In genomic region chr10:119616879-119617580, GRCh38 we compare ENCODE assay signal across 1 cellular context.
TF ChIP-seq lines count a peak whose summit lies in the region.

No MANE protein-coding gene starts in this region.

TF ChIP-seq in K562, 482 proteins besides CTCF, POLR2A, EP300 and RAD21 (continued from another document and continues in another):
- TF ChIP-seq RERE (CRISPR knock-in tag; IDR thresholded peaks at IDR 0.05; ENCODE audit: borderline replicate concordance) (no peak), ZNF717 (CRISPR knock-in tag; IDR thresholded peaks at IDR 0.05) (no peak), SMC3 (conservative IDR thresholded peaks at IDR 0.05; ENCODE audit: insufficient read depth, low read depth, low read length) (peak; percentile 54), NFRKB (IDR thresholded peaks at IDR 0.05; ENCODE audit: low read depth) (no peak), ZNF785 (CRISPR knock-in tag; IDR thresholded peaks at IDR 0.05) (no peak), ZSCAN32 (CRISPR knock-in tag; IDR thresholded peaks at IDR 0.05) (no peak), PYGO2 (tag; IDR thresholded peaks at IDR 0.05) (no peak), MAX (CRISPR knock-in tag; IDR thresholded peaks at IDR 0.05) (no peak), CCAR2 (IDR thresholded peaks at IDR 0.05; ENCODE audit: low read depth, low read length) (no peak), SAP30 (IDR thresholded peaks at IDR 0.05; ENCODE audit: borderline replicate concordance, insufficient read depth, low read depth, low read length, poor library complexity, severe bottlenecking) (no peak), NR2C2 (CRISPR knock-in tag; IDR thresholded peaks at IDR 0.05) (no peak), NR2C2 (tag; IDR thresholded peaks at IDR 0.05) (peak; percentile 77), ZNF57 (CRISPR knock-in tag; IDR thresholded peaks at IDR 0.05) (no peak), MED1 (CRISPR knock-in tag; IDR thresholded peaks at IDR 0.05; ENCODE audit: borderline replicate concordance) (no peak), THAP7 (CRISPR knock-in tag; IDR thresholded peaks at IDR 0.05) (no peak), HDAC2 (IDR thresholded peaks at IDR 0.05) (no peak), ZFP1 (CRISPR knock-in tag; IDR thresholded peaks at IDR 0.05) (no peak), DDX20 (tag; IDR thresholded peaks at IDR 0.05; ENCODE audit: low read depth) (no peak), FUS (optimal IDR thresholded peaks at IDR 0.05; ENCODE audit: low read depth, low read length) (no peak), CREB1 (IDR thresholded peaks at IDR 0.05) (no peak), CREB1 (CRISPR knock-in tag; IDR thresholded peaks at IDR 0.05) (no peak), RBM34 (IDR thresholded peaks at IDR 0.05; ENCODE audit: borderline replicate concordance, insufficient read depth, low read length) (no peak), NCOA6 (IDR thresholded peaks at IDR 0.05) (no peak), CHD1 (IDR thresholded peaks at IDR 0.05; ENCODE audit: low read length) (no peak)
- TF ChIP-seq, protein P1, sequence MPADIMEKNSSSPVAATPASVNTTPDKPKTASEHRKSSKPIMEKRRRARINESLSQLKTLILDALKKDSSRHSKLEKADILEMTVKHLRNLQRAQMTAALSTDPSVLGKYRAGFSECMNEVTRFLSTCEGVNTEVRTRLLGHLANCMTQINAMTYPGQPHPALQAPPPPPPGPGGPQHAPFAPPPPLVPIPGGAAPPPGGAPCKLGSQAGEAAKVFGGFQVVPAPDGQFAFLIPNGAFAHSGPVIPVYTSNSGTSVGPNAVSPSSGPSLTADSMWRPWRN (IDR thresholded peaks at IDR 0.05; ENCODE audit: low read depth): no peak
- TF ChIP-seq, protein P2, sequence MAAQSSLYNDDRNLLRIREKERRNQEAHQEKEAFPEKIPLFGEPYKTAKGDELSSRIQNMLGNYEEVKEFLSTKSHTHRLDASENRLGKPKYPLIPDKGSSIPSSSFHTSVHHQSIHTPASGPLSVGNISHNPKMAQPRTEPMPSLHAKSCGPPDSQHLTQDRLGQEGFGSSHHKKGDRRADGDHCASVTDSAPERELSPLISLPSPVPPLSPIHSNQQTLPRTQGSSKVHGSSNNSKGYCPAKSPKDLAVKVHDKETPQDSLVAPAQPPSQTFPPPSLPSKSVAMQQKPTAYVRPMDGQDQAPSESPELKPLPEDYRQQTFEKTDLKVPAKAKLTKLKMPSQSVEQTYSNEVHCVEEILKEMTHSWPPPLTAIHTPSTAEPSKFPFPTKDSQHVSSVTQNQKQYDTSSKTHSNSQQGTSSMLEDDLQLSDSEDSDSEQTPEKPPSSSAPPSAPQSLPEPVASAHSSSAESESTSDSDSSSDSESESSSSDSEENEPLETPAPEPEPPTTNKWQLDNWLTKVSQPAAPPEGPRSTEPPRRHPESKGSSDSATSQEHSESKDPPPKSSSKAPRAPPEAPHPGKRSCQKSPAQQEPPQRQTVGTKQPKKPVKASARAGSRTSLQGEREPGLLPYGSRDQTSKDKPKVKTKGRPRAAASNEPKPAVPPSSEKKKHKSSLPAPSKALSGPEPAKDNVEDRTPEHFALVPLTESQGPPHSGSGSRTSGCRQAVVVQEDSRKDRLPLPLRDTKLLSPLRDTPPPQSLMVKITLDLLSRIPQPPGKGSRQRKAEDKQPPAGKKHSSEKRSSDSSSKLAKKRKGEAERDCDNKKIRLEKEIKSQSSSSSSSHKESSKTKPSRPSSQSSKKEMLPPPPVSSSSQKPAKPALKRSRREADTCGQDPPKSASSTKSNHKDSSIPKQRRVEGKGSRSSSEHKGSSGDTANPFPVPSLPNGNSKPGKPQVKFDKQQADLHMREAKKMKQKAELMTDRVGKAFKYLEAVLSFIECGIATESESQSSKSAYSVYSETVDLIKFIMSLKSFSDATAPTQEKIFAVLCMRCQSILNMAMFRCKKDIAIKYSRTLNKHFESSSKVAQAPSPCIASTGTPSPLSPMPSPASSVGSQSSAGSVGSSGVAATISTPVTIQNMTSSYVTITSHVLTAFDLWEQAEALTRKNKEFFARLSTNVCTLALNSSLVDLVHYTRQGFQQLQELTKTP (IDR thresholded peaks at IDR 0.05; ENCODE audit: low read depth in 1 of 2, partially characterized antibody in 2 of 2): peak in 1 of 2 experiments; percentile 29
- TF ChIP-seq, protein P3, sequence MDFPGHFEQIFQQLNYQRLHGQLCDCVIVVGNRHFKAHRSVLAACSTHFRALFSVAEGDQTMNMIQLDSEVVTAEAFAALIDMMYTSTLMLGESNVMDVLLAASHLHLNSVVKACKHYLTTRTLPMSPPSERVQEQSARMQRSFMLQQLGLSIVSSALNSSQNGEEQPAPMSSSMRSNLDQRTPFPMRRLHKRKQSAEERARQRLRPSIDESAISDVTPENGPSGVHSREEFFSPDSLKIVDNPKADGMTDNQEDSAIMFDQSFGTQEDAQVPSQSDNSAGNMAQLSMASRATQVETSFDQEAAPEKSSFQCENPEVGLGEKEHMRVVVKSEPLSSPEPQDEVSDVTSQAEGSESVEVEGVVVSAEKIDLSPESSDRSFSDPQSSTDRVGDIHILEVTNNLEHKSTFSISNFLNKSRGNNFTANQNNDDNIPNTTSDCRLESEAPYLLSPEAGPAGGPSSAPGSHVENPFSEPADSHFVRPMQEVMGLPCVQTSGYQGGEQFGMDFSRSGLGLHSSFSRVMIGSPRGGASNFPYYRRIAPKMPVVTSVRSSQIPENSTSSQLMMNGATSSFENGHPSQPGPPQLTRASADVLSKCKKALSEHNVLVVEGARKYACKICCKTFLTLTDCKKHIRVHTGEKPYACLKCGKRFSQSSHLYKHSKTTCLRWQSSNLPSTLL (IDR thresholded peaks at IDR 0.05): no peak
- TF ChIP-seq, protein P4, sequence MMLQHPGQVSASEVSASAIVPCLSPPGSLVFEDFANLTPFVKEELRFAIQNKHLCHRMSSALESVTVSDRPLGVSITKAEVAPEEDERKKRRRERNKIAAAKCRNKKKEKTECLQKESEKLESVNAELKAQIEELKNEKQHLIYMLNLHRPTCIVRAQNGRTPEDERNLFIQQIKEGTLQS (IDR thresholded peaks at IDR 0.05): no peak
- TF ChIP-seq, protein P4 (CRISPR knock-in tag; conservative IDR thresholded peaks at IDR 0.05): no peak
- TF ChIP-seq, protein P5, sequence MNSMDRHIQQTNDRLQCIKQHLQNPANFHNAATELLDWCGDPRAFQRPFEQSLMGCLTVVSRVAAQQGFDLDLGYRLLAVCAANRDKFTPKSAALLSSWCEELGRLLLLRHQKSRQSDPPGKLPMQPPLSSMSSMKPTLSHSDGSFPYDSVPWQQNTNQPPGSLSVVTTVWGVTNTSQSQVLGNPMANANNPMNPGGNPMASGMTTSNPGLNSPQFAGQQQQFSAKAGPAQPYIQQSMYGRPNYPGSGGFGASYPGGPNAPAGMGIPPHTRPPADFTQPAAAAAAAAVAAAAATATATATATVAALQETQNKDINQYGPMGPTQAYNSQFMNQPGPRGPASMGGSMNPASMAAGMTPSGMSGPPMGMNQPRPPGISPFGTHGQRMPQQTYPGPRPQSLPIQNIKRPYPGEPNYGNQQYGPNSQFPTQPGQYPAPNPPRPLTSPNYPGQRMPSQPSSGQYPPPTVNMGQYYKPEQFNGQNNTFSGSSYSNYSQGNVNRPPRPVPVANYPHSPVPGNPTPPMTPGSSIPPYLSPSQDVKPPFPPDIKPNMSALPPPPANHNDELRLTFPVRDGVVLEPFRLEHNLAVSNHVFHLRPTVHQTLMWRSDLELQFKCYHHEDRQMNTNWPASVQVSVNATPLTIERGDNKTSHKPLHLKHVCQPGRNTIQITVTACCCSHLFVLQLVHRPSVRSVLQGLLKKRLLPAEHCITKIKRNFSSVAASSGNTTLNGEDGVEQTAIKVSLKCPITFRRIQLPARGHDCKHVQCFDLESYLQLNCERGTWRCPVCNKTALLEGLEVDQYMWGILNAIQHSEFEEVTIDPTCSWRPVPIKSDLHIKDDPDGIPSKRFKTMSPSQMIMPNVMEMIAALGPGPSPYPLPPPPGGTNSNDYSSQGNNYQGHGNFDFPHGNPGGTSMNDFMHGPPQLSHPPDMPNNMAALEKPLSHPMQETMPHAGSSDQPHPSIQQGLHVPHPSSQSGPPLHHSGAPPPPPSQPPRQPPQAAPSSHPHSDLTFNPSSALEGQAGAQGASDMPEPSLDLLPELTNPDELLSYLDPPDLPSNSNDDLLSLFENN (IDR thresholded peaks at IDR 0.05; ENCODE audit: low read depth in 2 of 2, low read length in 2 of 2): no peak
- TF ChIP-seq, protein P6, sequence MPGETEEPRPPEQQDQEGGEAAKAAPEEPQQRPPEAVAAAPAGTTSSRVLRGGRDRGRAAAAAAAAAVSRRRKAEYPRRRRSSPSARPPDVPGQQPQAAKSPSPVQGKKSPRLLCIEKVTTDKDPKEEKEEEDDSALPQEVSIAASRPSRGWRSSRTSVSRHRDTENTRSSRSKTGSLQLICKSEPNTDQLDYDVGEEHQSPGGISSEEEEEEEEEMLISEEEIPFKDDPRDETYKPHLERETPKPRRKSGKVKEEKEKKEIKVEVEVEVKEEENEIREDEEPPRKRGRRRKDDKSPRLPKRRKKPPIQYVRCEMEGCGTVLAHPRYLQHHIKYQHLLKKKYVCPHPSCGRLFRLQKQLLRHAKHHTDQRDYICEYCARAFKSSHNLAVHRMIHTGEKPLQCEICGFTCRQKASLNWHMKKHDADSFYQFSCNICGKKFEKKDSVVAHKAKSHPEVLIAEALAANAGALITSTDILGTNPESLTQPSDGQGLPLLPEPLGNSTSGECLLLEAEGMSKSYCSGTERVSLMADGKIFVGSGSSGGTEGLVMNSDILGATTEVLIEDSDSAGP (CRISPR knock-in tag; IDR thresholded peaks at IDR 0.05): no peak
- TF ChIP-seq, protein P7, sequence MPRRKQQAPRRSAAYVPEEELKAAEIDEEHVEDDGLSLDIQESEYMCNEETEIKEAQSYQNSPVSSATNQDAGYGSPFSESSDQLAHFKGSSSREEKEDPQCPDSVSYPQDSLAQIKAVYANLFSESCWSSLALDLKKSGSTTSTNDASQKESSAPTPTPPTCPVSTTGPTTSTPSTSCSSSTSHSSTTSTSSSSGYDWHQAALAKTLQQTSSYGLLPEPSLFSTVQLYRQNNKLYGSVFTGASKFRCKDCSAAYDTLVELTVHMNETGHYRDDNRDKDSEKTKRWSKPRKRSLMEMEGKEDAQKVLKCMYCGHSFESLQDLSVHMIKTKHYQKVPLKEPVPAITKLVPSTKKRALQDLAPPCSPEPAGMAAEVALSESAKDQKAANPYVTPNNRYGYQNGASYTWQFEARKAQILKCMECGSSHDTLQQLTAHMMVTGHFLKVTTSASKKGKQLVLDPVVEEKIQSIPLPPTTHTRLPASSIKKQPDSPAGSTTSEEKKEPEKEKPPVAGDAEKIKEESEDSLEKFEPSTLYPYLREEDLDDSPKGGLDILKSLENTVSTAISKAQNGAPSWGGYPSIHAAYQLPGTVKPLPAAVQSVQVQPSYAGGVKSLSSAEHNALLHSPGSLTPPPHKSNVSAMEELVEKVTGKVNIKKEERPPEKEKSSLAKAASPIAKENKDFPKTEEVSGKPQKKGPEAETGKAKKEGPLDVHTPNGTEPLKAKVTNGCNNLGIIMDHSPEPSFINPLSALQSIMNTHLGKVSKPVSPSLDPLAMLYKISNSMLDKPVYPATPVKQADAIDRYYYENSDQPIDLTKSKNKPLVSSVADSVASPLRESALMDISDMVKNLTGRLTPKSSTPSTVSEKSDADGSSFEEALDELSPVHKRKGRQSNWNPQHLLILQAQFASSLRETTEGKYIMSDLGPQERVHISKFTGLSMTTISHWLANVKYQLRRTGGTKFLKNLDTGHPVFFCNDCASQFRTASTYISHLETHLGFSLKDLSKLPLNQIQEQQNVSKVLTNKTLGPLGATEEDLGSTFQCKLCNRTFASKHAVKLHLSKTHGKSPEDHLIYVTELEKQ (CRISPR knock-in tag; IDR thresholded peaks at IDR 0.05): no peak
